Comparison of ENCODE assay signal across 18 cellular contexts in genomic region chr7:96558530-96558929, GRCh38.
"Had no signal": no experiment of that assay in that cellular context is flagged by ENCODE, and none has a peak within 500 bp of the region (broad histone marks: within the 10 kb centered on the region; RNA-seq: fewer than 3 reads in every experiment).

No MANE protein-coding gene starts in this region.

- DNase-seq: activated CD4-positive, alpha-beta T cell treated with anti-CD3 and anti-CD28 coated beads for 48 hours; activated CD4-positive, CD25-positive, alpha-beta regulatory T cell; activated CD8-positive, alpha-beta T cell treated with anti-CD3 and anti-CD28 coated beads for 36 hours; activated naive CD4-positive, alpha-beta T cell treated with anti-CD3 and anti-CD28 coated beads for 36 hours; activated naive CD8-positive, alpha-beta T cell treated with anti-CD3 and anti-CD28 coated beads, Interleukin-2, amount 50 U/mL, for 24 hours; activated T-cell treated with anti-CD3 and anti-CD28 coated beads, Interleukin-2, amount 50 U/mL, for 4 hours; dorsolateral prefrontal cortex; endodermal cell; hypothalamus; midbrain; nephron progenitor cell; occipital lobe; retina; stimulated activated naive CD8-positive, alpha-beta T cell treated with anti-CD3 and anti-CD28 coated beads, Interleukin-15, Interleukin-2, amounts not matched to agents 100 U/mL and 50 U/mL, for 24 hours; T1000 had no signal

- H3K27ac ChIP-seq: cardiac muscle cell, dorsolateral prefrontal cortex, tibial nerve had no signal

- H3K27me3 ChIP-seq: cardiac muscle cell, dorsolateral prefrontal cortex, tibial nerve had no signal

- H3K9me3 ChIP-seq: tibial nerve had no signal

- ATAC-seq: activated CD8-positive, alpha-beta T cell treated with anti-CD3 and anti-CD28 coated beads for 36 hours; activated naive CD8-positive, alpha-beta T cell treated with anti-CD3 and anti-CD28 coated beads, Interleukin-2, amount 50 U/mL, for 24 hours; activated T-cell treated with anti-CD3 and anti-CD28 coated beads, Interleukin-2, amount 50 U/mL, for 4 hours; left lobe of liver; stimulated activated naive CD8-positive, alpha-beta T cell treated with anti-CD3 and anti-CD28 coated beads, Interleukin-15, Interleukin-2, amounts not matched to agents 100 U/mL and 50 U/mL, for 24 hours had no signal

- H3K4me3 ChIP-seq: cardiac muscle cell, dorsolateral prefrontal cortex, tibial nerve had no signal
